In genomic region chr14:75542585-75543091, GRCh38 we compare ENCODE assay signal across 1 cellular context.
TF ChIP-seq lines count a peak whose summit lies in the region.

No MANE protein-coding gene starts in this region.

TF ChIP-seq in GM23338, 12 proteins besides CTCF, POLR2A, EP300 and RAD21 (continued from another document):
- TF ChIP-seq, protein P1, sequence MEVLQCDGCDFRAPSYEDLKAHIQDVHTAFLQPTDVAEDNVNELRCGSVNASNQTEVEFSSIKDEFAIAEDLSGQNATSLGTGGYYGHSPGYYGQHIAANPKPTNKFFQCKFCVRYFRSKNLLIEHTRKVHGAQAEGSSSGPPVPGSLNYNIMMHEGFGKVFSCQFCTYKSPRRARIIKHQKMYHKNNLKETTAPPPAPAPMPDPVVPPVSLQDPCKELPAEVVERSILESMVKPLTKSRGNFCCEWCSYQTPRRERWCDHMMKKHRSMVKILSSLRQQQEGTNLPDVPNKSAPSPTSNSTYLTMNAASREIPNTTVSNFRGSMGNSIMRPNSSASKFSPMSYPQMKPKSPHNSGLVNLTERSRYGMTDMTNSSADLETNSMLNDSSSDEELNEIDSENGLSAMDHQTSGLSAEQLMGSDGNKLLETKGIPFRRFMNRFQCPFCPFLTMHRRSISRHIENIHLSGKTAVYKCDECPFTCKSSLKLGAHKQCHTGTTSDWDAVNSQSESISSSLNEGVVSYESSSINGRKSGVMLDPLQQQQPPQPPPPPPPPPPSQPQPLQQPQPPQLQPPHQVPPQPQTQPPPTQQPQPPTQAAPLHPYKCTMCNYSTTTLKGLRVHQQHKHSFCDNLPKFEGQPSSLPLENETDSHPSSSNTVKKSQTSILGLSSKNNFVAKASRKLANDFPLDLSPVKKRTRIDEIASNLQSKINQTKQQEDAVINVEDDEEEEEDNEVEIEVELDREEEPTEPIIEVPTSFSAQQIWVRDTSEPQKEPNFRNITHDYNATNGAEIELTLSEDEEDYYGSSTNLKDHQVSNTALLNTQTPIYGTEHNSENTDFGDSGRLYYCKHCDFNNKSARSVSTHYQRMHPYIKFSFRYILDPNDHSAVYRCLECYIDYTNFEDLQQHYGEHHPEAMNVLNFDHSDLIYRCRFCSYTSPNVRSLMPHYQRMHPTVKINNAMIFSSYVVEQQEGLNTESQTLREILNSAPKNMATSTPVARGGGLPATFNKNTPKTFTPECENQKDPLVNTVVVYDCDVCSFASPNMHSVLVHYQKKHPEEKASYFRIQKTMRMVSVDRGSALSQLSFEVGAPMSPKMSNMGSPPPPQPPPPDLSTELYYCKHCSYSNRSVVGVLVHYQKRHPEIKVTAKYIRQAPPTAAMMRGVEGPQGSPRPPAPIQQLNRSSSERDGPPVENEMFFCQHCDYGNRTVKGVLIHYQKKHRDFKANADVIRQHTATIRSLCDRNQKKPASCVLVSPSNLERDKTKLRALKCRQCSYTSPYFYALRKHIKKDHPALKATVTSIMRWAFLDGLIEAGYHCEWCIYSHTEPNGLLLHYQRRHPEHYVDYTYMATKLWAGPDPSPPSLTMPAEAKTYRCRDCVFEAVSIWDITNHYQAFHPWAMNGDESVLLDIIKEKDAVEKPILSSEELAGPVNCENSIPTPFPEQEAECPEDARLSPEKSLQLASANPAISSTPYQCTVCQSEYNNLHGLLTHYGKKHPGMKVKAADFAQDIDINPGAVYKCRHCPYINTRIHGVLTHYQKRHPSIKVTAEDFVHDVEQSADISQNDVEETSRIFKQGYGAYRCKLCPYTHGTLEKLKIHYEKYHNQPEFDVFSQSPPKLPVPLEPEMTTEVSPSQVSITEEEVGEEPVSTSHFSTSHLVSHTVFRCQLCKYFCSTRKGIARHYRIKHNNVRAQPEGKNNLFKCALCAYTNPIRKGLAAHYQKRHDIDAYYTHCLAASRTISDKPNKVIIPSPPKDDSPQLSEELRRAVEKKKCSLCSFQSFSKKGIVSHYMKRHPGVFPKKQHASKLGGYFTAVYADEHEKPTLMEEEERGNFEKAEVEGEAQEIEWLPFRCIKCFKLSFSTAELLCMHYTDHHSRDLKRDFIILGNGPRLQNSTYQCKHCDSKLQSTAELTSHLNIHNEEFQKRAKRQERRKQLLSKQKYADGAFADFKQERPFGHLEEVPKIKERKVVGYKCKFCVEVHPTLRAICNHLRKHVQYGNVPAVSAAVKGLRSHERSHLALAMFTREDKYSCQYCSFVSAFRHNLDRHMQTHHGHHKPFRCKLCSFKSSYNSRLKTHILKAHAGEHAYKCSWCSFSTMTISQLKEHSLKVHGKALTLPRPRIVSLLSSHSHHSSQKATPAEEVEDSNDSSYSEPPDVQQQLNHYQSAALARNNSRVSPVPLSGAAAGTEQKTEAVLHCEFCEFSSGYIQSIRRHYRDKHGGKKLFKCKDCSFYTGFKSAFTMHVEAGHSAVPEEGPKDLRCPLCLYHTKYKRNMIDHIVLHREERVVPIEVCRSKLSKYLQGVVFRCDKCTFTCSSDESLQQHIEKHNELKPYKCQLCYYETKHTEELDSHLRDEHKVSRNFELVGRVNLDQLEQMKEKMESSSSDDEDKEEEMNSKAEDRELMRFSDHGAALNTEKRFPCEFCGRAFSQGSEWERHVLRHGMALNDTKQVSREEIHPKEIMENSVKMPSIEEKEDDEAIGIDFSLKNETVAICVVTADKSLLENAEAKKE (CRISPR knock-in tag; IDR thresholded peaks at IDR 0.05): no peak
- TF ChIP-seq NANOG (IDR thresholded peaks at IDR 0.05; ENCODE audit: borderline replicate concordance): no peak
- TF ChIP-seq JUNB (IDR thresholded peaks at IDR 0.05; ENCODE audit: unreplicated experiment): no peak
- TF ChIP-seq EZH2phosphoT487 (IDR thresholded peaks at IDR 0.05; ENCODE audit: unreplicated experiment): no peak
- no peak for TF ChIP-seq STAT1 (IDR thresholded peaks at IDR 0.05; ENCODE audit: unreplicated experiment)
- TF ChIP-seq ZNF114 (CRISPR knock-in tag; IDR thresholded peaks at IDR 0.05): no peak
- TF ChIP-seq EZH2 (IDR thresholded peaks at IDR 0.05; ENCODE audit: low read depth, unreplicated experiment): no peak
- no peak for TF ChIP-seq ETS1 (IDR thresholded peaks at IDR 0.05)
- no peak for TF ChIP-seq ZNF331 (CRISPR knock-in tag; IDR thresholded peaks at IDR 0.05; ENCODE audit: low read depth)
- no peak for TF ChIP-seq POLR2AphosphoS5 (IDR thresholded peaks at IDR 0.05; ENCODE audit: low read depth)
- no peak for TF ChIP-seq CREB1 (CRISPR knock-in tag; IDR thresholded peaks at IDR 0.05; ENCODE audit: low read depth)
TF ChIP-seq in GM23338: peak in this region for 0.
